ENCODE assay signal across 2 cellular contexts in genomic region chr4:139279723-139280620, GRCh38.
TF ChIP-seq lines count a peak whose summit lies in the region.

Gene MGARP (minus strand): TSS chr4:139280225. CDS start chr4:139280158, 67 bp downstream.

TF ChIP-seq in WTC11, 78 proteins besides CTCF, POLR2A, EP300 and RAD21 (continued from another document and continues in another):
- TF ChIP-seq ZNF281 (CRISPR knock-in tag; IDR thresholded peaks at IDR 0.05), result no peak
- TF ChIP-seq SOX15 (CRISPR knock-in tag; IDR thresholded peaks at IDR 0.05), result no peak
- TF ChIP-seq PREB (CRISPR knock-in tag; IDR thresholded peaks at IDR 0.05; ENCODE audit: borderline replicate concordance), result no peak
- TF ChIP-seq ZNF396 (CRISPR knock-in tag; IDR thresholded peaks at IDR 0.05; ENCODE audit: borderline replicate concordance), result no peak
- no peak for TF ChIP-seq ZSCAN18 (CRISPR knock-in tag; IDR thresholded peaks at IDR 0.05)
- TF ChIP-seq ATF2 (CRISPR knock-in tag; IDR thresholded peaks at IDR 0.05; ENCODE audit: borderline replicate concordance, low read depth), result no peak
- TF ChIP-seq EMX1 (CRISPR knock-in tag; IDR thresholded peaks at IDR 0.05), result no peak
- no peak for TF ChIP-seq ZBTB43 (CRISPR knock-in tag; IDR thresholded peaks at IDR 0.05)
- no peak for TF ChIP-seq ELF4 (CRISPR knock-in tag; IDR thresholded peaks at IDR 0.05; ENCODE audit: low read depth)
- TF ChIP-seq E2F5 (CRISPR knock-in tag; IDR thresholded peaks at IDR 0.05), result no peak
- TF ChIP-seq FOXP4 (CRISPR knock-in tag; IDR thresholded peaks at IDR 0.05), result no peak
- no peak for TF ChIP-seq ZNF138 (CRISPR knock-in tag; conservative IDR thresholded peaks at IDR 0.05)
- TF ChIP-seq TEAD1 (CRISPR knock-in tag; IDR thresholded peaks at IDR 0.05), result no peak
- no peak for TF ChIP-seq JAZF1 (CRISPR knock-in tag; IDR thresholded peaks at IDR 0.05)
- TF ChIP-seq GRHL2 (CRISPR knock-in tag; IDR thresholded peaks at IDR 0.05; ENCODE audit: insufficient replicate concordance, severe bottlenecking), result no peak
- no peak for TF ChIP-seq GTF2I (CRISPR knock-in tag; conservative IDR thresholded peaks at IDR 0.05)
- TF ChIP-seq ZNF232 (CRISPR knock-in tag; IDR thresholded peaks at IDR 0.05), result no peak

TF ChIP-seq in H1, 55 proteins besides CTCF, POLR2A, EP300 and RAD21 (continued from another document):
- TF ChIP-seq CHD7 (IDR thresholded peaks at IDR 0.05; ENCODE audit: insufficient replicate concordance, low read length) (no peak), SUZ12 (IDR thresholded peaks at IDR 0.05; ENCODE audit: low read length) (peak; percentile 58; the same call in 1 of the 2 replicates), SAP30 (IDR thresholded peaks at IDR 0.05; ENCODE audit: insufficient read depth, insufficient replicate concordance, low read length) (no peak), MAFK (IDR thresholded peaks at IDR 0.05; ENCODE audit: low read depth, low read length) (no peak), SP1 (IDR thresholded peaks at IDR 0.05; ENCODE audit: low read depth, low read length) (no peak), RFX5 (IDR thresholded peaks at IDR 0.05; ENCODE audit: borderline replicate concordance, low read depth, low read length) (no peak; the same call in 1 of the 2 replicates), ATF3 (IDR thresholded peaks at IDR 0.05; ENCODE audit: insufficient read depth, low read depth, low read length) (no peak), NRF1 (IDR thresholded peaks at IDR 0.05; ENCODE audit: low read depth, low read length) (no peak), EGR1 (IDR thresholded peaks at IDR 0.05; ENCODE audit: borderline replicate concordance, low read depth, low read length) (no peak), E2F6 (IDR thresholded peaks at IDR 0.05) (no peak), FOSL1 (IDR thresholded peaks at IDR 0.05; ENCODE audit: insufficient read depth, low read depth, low read length) (no peak), MAX (IDR thresholded peaks at IDR 0.05) (peak; percentile 10; the same call in 1 of the 2 replicates), HDAC6 (IDR thresholded peaks at IDR 0.05; ENCODE audit: low read depth, low read length) (no peak), CREB1 (IDR thresholded peaks at IDR 0.05) (peak; percentile 31; the same call in 1 of the 2 replicates), SP2 (IDR thresholded peaks at IDR 0.05; ENCODE audit: low read length) (no peak)
